In the genomic region with DNA sequence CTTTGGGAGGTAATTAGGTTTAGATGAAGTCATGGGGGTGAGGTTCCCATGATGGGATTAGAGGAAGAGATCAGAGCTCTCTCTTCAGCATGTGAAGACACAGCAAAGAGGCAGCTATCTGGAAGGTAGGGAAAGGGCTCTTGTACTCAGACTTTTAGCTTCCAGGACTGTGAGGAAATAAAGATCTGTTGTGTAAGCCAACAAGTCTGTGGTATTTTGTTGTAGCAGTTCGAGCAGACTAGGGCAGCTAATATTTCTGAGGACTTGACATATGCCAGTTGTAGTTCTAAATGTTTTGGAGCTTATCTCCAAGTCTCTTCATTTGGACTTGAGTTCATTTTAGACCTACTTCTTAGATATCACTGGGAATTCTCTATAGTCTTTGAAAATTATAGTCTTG, we compare ENCODE assay signal across 23 cellular contexts.
"Had no signal": no experiment of that assay in that cellular context is flagged by ENCODE, and none has a peak within 500 bp of the region (broad histone marks: within the 10 kb centered on the region; RNA-seq: fewer than 3 reads in every experiment).

No MANE protein-coding gene starts in this region.

- H3K9me3 ChIP-seq: mucosa of descending colon, right lobe of liver, stomach, testis, thyroid gland, transverse colon, upper lobe of left lung, vagina had no signal

- H3K9ac ChIP-seq: parathyroid adenoma had no signal

- DNase-seq: hippocampal formation; kidney; left ventricle myocardium inferior; midbrain; mucosa of descending colon; naive thymus-derived CD4-positive, alpha-beta T cell; right lobe of liver; stimulated activated CD4-positive, alpha-beta T cell treated with anti-CD3 and anti-CD28 coated beads, Interleukin-12 subunit alpha, Interleukin-12 subunit beta, amount 100 ng/mL, for 4 hours; stimulated activated CD4-positive, alpha-beta T cell treated with anti-CD3 and anti-CD28 coated beads, Interleukin-15, amount 100 ng/mL, for 24 hours; stimulated activated CD4-positive, alpha-beta T cell treated with anti-CD3 and anti-CD28 coated beads, Interleukin-2, amount 100 ng/mL, for 24 hours; stimulated activated CD4-positive, alpha-beta T cell treated with anti-CD3 and anti-CD28 coated beads, Interleukin-4, amount 100 ng/mL, for 1 hour; stimulated activated naive B cell treated with anti-CD40 and anti-IgM and Interleukin-4, amounts not matched to agents 10 μg/mL and 1 μg/mL and 100 μg/mL, for 72 hours; stimulated activated naive CD8-positive, alpha-beta T cell treated with anti-CD3 and anti-CD28 coated beads, Interleukin-15, Interleukin-2, amounts not matched to agents 100 U/mL and 50 U/mL, for 24 hours; stomach; testis; thyroid gland; transverse colon; upper lobe of left lung had no signal

- H3K4me1 ChIP-seq: left ventricle myocardium inferior, parathyroid adenoma, right atrium auricular region, right lobe of liver, stomach, testis, thyroid gland, transverse colon, upper lobe of left lung, vagina had no signal

- H3K4me3 ChIP-seq: left ventricle myocardium inferior, lung, mucosa of descending colon, right atrium auricular region, right lobe of liver, stomach, testis, thyroid gland, transverse colon, upper lobe of left lung, vagina had no signal

- ATAC-seq: mucosa of descending colon; naive thymus-derived CD4-positive, alpha-beta T cell; natural killer cell treated with Interleukin-12 subunit alpha and Interleukin-12 subunit beta and Interleukin-15 and Interleukin-18, amount 100 ng/mL, for 72 hours; right lobe of liver; stimulated activated naive B cell treated with anti-CD40 and anti-IgM and Interleukin-4, amounts not matched to agents 10 μg/mL and 1 μg/mL and 100 μg/mL, for 72 hours; stimulated activated naive CD8-positive, alpha-beta T cell treated with anti-CD3 and anti-CD28 coated beads, Interleukin-15, Interleukin-2, amounts not matched to agents 100 U/mL and 50 U/mL, for 24 hours had no signal

- H3K27me3 ChIP-seq: right atrium auricular region, right lobe of liver, stomach, testis, thyroid gland, transverse colon, upper lobe of left lung, vagina had no signal

- H3K79me2 ChIP-seq: parathyroid adenoma had no signal

- H3K36me3 ChIP-seq: left ventricle myocardium inferior, right atrium auricular region, right lobe of liver, stomach, thyroid gland, transverse colon, upper lobe of left lung, vagina had no signal

- H2AFZ ChIP-seq: parathyroid adenoma had no signal

- H3K27ac ChIP-seq: left ventricle myocardium inferior, parathyroid adenoma, right atrium auricular region, right lobe of liver, stomach, testis, thyroid gland, transverse colon, upper lobe of left lung, vagina had no signal
